ENCODE assay signal across 15 cellular contexts in genomic region chr3:64191822-64192221, GRCh38. TPM values are rescaled to one million over a fixed set of nuclear protein-coding genes. Genes with fewer than 3 reads are reported as not detected.
DNase-seq lines count a peak whose midpoint lies in the region; ATAC-seq, FAIRE-seq and TF ChIP-seq lines count a peak whose summit lies in the region.
"Had no signal": no experiment of that assay in that cellular context is flagged by ENCODE, and none has a peak within 500 bp of the region (broad histone marks: within the 10 kb centered on the region; RNA-seq: fewer than 3 reads in every experiment).

No MANE protein-coding gene starts in this region.

- no peaks in the 10 kb centered on the region for H3K9me2 ChIP-seq in MM.1S (replicated peaks; ENCODE audit: insufficient read depth, low read length)

- CTCF ChIA-PET in A549 (lab: Yijun Ruan, JAX) (no interaction called here), RWPE1 (lab: Yijun Ruan, JAX) (no interaction called here)

- H3K9me3 ChIP-seq in A549 (0 out of 3 replicates have a peak, but pooled peaks cover 3% of the 10 kb centered on the region), esophagus muscularis mucosa (no peaks in the 10 kb centered on the region), osteoblast (ENCODE audit: low read depth, low read length) (no peaks in the 10 kb centered on the region), MM.1S (replicated peaks; ENCODE audit: insufficient read depth, low read length) (no peaks in the 10 kb centered on the region), spleen (peaks cover 0 to 15% (median 6%) of the 10 kb centered on the region in 8 donors)
- H3K9me3 ChIP-seq: HAP-1 had no signal

- H4K20me1 ChIP-seq in osteoblast (ENCODE audit: insufficient read depth, low read length) = no peaks in the 10 kb centered on the region
- H4K20me1 ChIP-seq in MM.1S (ENCODE audit: insufficient read depth, low read length) = no peaks in the 10 kb centered on the region

- H3K4me2 ChIP-seq in A549 (peak overlapping the region; percentile 79; the same call in 2 of the 3 replicates), osteoblast (ENCODE audit: insufficient read depth, low read length) (no peak overlapping the region), MM.1S (ENCODE audit: low read depth, low read length) (no peak overlapping the region)

- H3K27me3 ChIP-seq in esophagus muscularis mucosa (no peaks in the 10 kb centered on the region), osteoblast (ENCODE audit: insufficient read depth, low read length) (no peaks in the 10 kb centered on the region), MM.1S (replicated peaks; ENCODE audit: insufficient read depth, low read length) (no peaks in the 10 kb centered on the region), spleen (replicated peaks in 1 of 7) (no peaks in the 10 kb centered on the region)

- H2AFZ ChIP-seq in osteoblast (ENCODE audit: low read length) (no peak overlapping the region), MM.1S (ENCODE audit: low read length) (no peak overlapping the region)

- intact Hi-C loops in esophagus muscularis mucosa (cut with DNase I) = no loop called here
- intact Hi-C loops in spleen (cut with DNase I; ENCODE audit: low total_unique reads) = no loop called here

- no peak for TF ChIP-seq EP300 in A549 (IDR thresholded peaks at IDR 0.05)
- TF ChIP-seq EP300 in esophagus muscularis mucosa (IDR thresholded peaks at IDR 0.05) = no peak

- H3K27ac ChIP-seq in A549 = peak overlapping the region; percentile 83 to 92
- peak overlapping the region; percentile 62 for H3K27ac ChIP-seq in RWPE1
- H3K27ac ChIP-seq in esophagus muscularis mucosa (replicated peaks in 1 of 4) = peak overlapping the region in 3 of 4 donors; percentile 12 to 84 (median 81)
- peak overlapping the region; percentile 96 for H3K27ac ChIP-seq in osteoblast (ENCODE audit: low read depth, low read length)
- no peak overlapping the region for H3K27ac ChIP-seq in MM.1S (ENCODE audit: low read length)
- no peak overlapping the region for H3K27ac ChIP-seq in spleen
- H3K27ac ChIP-seq: C4-2B, SK-N-MC had no signal

- no peak for TF ChIP-seq RAD21 in A549 (conservative IDR thresholded peaks at IDR 0.05 in 1 of 2, IDR thresholded peaks at IDR 0.05 in 1 of 2)

- no peak for TF ChIP-seq CTCF in A549 (IDR thresholded peaks at IDR 0.05)
- no peak for TF ChIP-seq CTCF in RWPE1 (conservative IDR thresholded peaks at IDR 0.05; ENCODE audit: low read depth)
- no peak for TF ChIP-seq CTCF in esophagus muscularis mucosa (IDR thresholded peaks at IDR 0.05)
- TF ChIP-seq CTCF in osteoblast (IDR thresholded peaks at IDR 0.05; ENCODE audit: extremely low read depth, low read depth, low read length) = no peak
- TF ChIP-seq CTCF in MM.1S (IDR thresholded peaks at IDR 0.05; ENCODE audit: low read length) = no peak
- no peak for TF ChIP-seq CTCF in spleen (IDR thresholded peaks at IDR 0.05 in 8 of 11, conservative IDR thresholded peaks at IDR 0.05 in 3 of 11)

- H3K79me2 ChIP-seq in osteoblast (ENCODE audit: insufficient read depth, low read length) (peaks cover 10% of the 10 kb centered on the region), MM.1S (ENCODE audit: low read length) (peaks cover 20% of the 10 kb centered on the region)

- TF ChIP-seq POLR2A in A549 (IDR thresholded peaks at IDR 0.05; ENCODE audit: low read length) (no peak), esophagus muscularis mucosa (IDR thresholded peaks at IDR 0.05; ENCODE audit: low read depth) (no peak), spleen (IDR thresholded peaks at IDR 0.05) (no peak)

- H3K4me3 ChIP-seq in A549 (no peak overlapping the region), esophagus muscularis mucosa (no peak overlapping the region), osteoblast (ENCODE audit: insufficient read depth, low read length) (no peak overlapping the region), MM.1S (ENCODE audit: low read length) (no peak overlapping the region), spleen (no peak overlapping the region)
- H3K4me3 ChIP-seq: HAP-1, SK-N-MC had no signal

- H3K36me3 ChIP-seq in esophagus muscularis mucosa = no peaks in the 10 kb centered on the region
- no peaks in the 10 kb centered on the region for H3K36me3 ChIP-seq in osteoblast (ENCODE audit: insufficient read depth, low read length)
- no peaks in the 10 kb centered on the region for H3K36me3 ChIP-seq in MM.1S (replicated peaks; ENCODE audit: insufficient read depth, low read length)
- H3K36me3 ChIP-seq in spleen = no peaks in the 10 kb centered on the region
- H3K36me3 ChIP-seq: HAP-1 had no signal

- POLR2A ChIA-PET in A549 (lab: Yijun Ruan, JAX) = no interaction called here
- POLR2A ChIA-PET in RWPE1 (lab: Yijun Ruan, JAX; ENCODE audit: low non-redundant PET) = no interaction called here

- no peak overlapping the region for H3K9ac ChIP-seq in MM.1S (ENCODE audit: low read length)

- H3K4me1 ChIP-seq in A549 (peaks cover 58% of the 10 kb centered on the region), esophagus muscularis mucosa (peaks cover 45 to 89% (median 83%) of the 10 kb centered on the region in 4 donors), osteoblast (ENCODE audit: insufficient read depth, low read length) (peaks cover 39% of the 10 kb centered on the region), MM.1S (ENCODE audit: low read length) (peaks cover 11% of the 10 kb centered on the region), spleen (no peaks in the 10 kb centered on the region)
- H3K4me1 ChIP-seq: HAP-1 had no signal

- H3F3A ChIP-seq in MM.1S (ENCODE audit: insufficient read depth, low read length) = peaks cover 15% of the 10 kb centered on the region

- 94% methylated on average over 6 of the region's 6 CpGs for WGBS in A549 (ENCODE audit: missing lambda C conversion rate)
- 91% methylated on average over 6 of the region's 6 CpGs for WGBS in esophagus muscularis mucosa
- 84 to 91% (median 87%) methylated on average over 6 of the region's 6 CpGs for WGBS in spleen, 5 donors

- no peak for FAIRE-seq in A549 (lab: Jason Lieb, UNC)
- FAIRE-seq: A204.1 had no signal

- DNase-seq in A549 (ENCODE audit: low read depth in 1 of 2, low spot score in 1 of 2) = no peak
- no peak for DNase-seq in RWPE1 (ENCODE audit: low spot score)
- peak; percentile 62 for DNase-seq in esophagus muscularis mucosa (ENCODE audit: extremely low spot score)
- no peak for DNase-seq in osteoblast (ENCODE audit: insufficient read length, low spot score, missing footprints)
- DNase-seq in MM.1S = no peak
- DNase-seq in GM19240 (ENCODE audit: insufficient read length, low spot score) = no peak
- no peak for DNase-seq in spleen
- DNase-seq: GF-D8, NCI-H774 had no signal

- no peak for ATAC-seq in A549
- ATAC-seq: PC-3 had no signal

TF ChIP-seq in A549, 52 proteins besides CTCF, POLR2A, EP300 and RAD21:
- TF ChIP-seq POLR2AphosphoS2 (conservative IDR thresholded peaks at IDR 0.05; ENCODE audit: low read length) = no peak
- no peak for TF ChIP-seq TFCP2L1 (CRISPR knock-in tag; IDR thresholded peaks at IDR 0.05)

RNA-seq across cellular contexts. Expression of gene PRICKLE2, which starts 33.4 kb away (rescaled TPM):
- 6.3 and 8.0 TPM in 2 replicates for polyA plus RNA-seq in A549 (2011; rRNA removed)
- polyA plus RNA-seq in A549 (2012; cell fraction: cytosol; rRNA removed) = 1.0 and 1.2 TPM in 2 replicates
- polyA plus RNA-seq in A549 (2012; cell fraction: nucleus; rRNA removed) = 4.5 and 4.8 TPM in 2 replicates
- polyA plus RNA-seq in A549 (2017; fragmentation: RNase III; extraction: RNeasy Plus Mini Kit Qiagen cat#74134 plus additional on column Dnase treatment) = 4.9 to 6.2 TPM (median 5.3 TPM) in 3 replicates
- polyA minus RNA-seq in A549 (2011; rRNA and poly(A)+ RNA removed) = 35.2 and 39.1 TPM in 2 replicates
- 10 to 100 TPM; 71.8 to 99.9 (median 84.4) TPM for total RNA-seq in esophagus muscularis mucosa
- 18.8 and 25.0 TPM in 2 replicates for total RNA-seq in osteoblast
- total RNA-seq in spleen = 10 to 100 TPM in 2 of 7 donors, 1 to 10 TPM in 5; 3.1 to 11.4 (median 7.3) TPM
- under 1 TPM; 0.27 to 0.51 (median 0.30) TPM for polyA plus RNA-seq in spleen
- total RNA-seq: NCI-H460 had no signal

Comparison
In these comparisons a context has a peak if more than half of its experiments do, and no peak if none do; other contexts are left out.
1. H3K27ac ChIP-seq: peak in A549 (2 of 2), RWPE1 (single experiment), esophagus muscularis mucosa (3 of 4) and osteoblast (single experiment); none in MM.1S (single experiment) and spleen (0 of 8).